ENCODE assay signal across 14 cellular contexts in the genomic region with DNA sequence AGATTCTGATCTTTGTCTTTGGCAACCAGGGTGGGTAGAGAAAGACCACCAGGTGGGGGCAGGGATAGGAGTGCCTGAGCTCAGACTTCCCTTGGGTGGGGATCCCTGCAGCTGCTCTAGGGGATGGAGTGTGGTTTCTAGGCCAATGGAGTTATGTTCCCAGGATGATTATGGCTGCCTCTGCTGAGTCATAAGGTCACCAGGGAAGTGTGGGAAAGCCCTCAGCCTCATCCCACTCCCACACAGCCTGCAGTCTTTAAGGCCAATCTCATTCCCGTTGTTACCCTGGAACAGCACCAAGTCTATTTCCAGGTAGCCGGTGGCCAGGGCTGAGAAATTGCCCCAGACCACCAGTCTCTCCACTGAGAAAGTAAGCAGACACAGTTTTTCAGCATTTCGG.
DNase-seq lines count a peak whose midpoint lies in the region; ATAC-seq and TF ChIP-seq lines count a peak whose summit lies in the region.
"Had no signal": no experiment of that assay in that cellular context is flagged by ENCODE, and none has a peak within 500 bp of the region (broad histone marks: within the 10 kb centered on the region; RNA-seq: fewer than 3 reads in every experiment).

No MANE protein-coding gene starts in this region.

- no peak overlapping the region for H3K9ac ChIP-seq in neural progenitor cell
- H3K9ac ChIP-seq: BLaER1, GM23248 had no signal

- no peak overlapping the region for H3K4me2 ChIP-seq in neural progenitor cell
- H3K4me2 ChIP-seq: BLaER1 had no signal

- H3K9me3 Mint-ChIP-seq in neural progenitor cell: peaks cover 18% of the 10 kb centered on the region
- peaks cover 50% of the 10 kb centered on the region for H3K9me3 Mint-ChIP-seq in activated T-helper 1 cell treated with anti-CD3 and anti-CD28 coated beads, Interleukin-12 subunit alpha, Interleukin-12 subunit beta, Interleukin-2, Interleukin-4 antibody, amounts not matched to agents 30 ng/mL and 10 ng/mL and 1 ng/mL, durations not matched to agents 14 hours and 24 hours and 36 hours
- peaks cover 17 to 41% (median 23%) of the 10 kb centered on the region in 5 donors for H3K9me3 Mint-ChIP-seq in CD8-positive, alpha-beta memory T cell

- H3K27ac ChIP-seq in SJCRH30 (no peak overlapping the region; the same call in 1 of the 2 replicates), neural progenitor cell (no peak overlapping the region), foreskin keratinocyte (no peak overlapping the region)
- H3K27ac ChIP-seq in CD8-positive, alpha-beta memory T cell (ENCODE audit: low read depth, low read length): no peak overlapping the region
- H3K27ac ChIP-seq: BLaER1, GM23248 had no signal

- CTCF ChIA-PET in CD8-positive, alpha-beta memory T cell (lab: Charles Lee): no interaction called here

- H3K9me3 ChIP-seq in SJCRH30 (replicated peaks) (no peaks in the 10 kb centered on the region), neural progenitor cell (ENCODE audit: low read depth) (no peaks in the 10 kb centered on the region)
- no peaks in the 10 kb centered on the region for H3K9me3 ChIP-seq in CD8-positive, alpha-beta memory T cell (ENCODE audit: low read length)
- H3K9me3 ChIP-seq: BLaER1 had no signal

- H3K4me1 ChIP-seq in SJCRH30 (peaks cover 11% of the 10 kb centered on the region), neural progenitor cell (no peaks in the 10 kb centered on the region), foreskin keratinocyte (no peaks in the 10 kb centered on the region)
- H3K4me1 ChIP-seq in CD8-positive, alpha-beta memory T cell (ENCODE audit: insufficient read depth, low read length): no peaks in the 10 kb centered on the region
- H3K4me1 ChIP-seq: BLaER1 had no signal

- H3K4me3 Mint-ChIP-seq in neural progenitor cell: no peak overlapping the region
- H3K4me3 Mint-ChIP-seq in activated T-helper 1 cell treated with anti-CD3 and anti-CD28 coated beads, Interleukin-12 subunit alpha, Interleukin-12 subunit beta, Interleukin-2, Interleukin-4 antibody, amounts not matched to agents 30 ng/mL and 10 ng/mL and 1 ng/mL, durations not matched to agents 14 hours and 24 hours and 36 hours: no peak overlapping the region
- H3K4me3 Mint-ChIP-seq in CD8-positive, alpha-beta memory T cell: no peak overlapping the region
- H3K4me3 Mint-ChIP-seq: CD8-positive, alpha-beta T cell had no signal

- peak overlapping the region; percentile 26 for H2AFZ ChIP-seq in neural progenitor cell (replicated peaks)
- H2AFZ ChIP-seq: GM23248 had no signal

- H3K27me3 ChIP-seq in SJCRH30: no peaks in the 10 kb centered on the region
- H3K27me3 ChIP-seq in neural progenitor cell: no peaks in the 10 kb centered on the region
- H3K27me3 ChIP-seq in CD8-positive, alpha-beta memory T cell (ENCODE audit: insufficient read depth, low read length, poor library complexity, severe bottlenecking): no peaks in the 10 kb centered on the region
- H3K27me3 ChIP-seq in foreskin keratinocyte: no peaks in the 10 kb centered on the region
- H3K27me3 ChIP-seq: BLaER1 had no signal

- H3K4me1 Mint-ChIP-seq in neural progenitor cell: no peaks in the 10 kb centered on the region
- no peaks in the 10 kb centered on the region for H3K4me1 Mint-ChIP-seq in activated T-helper 1 cell treated with anti-CD3 and anti-CD28 coated beads, Interleukin-12 subunit alpha, Interleukin-12 subunit beta, Interleukin-2, Interleukin-4 antibody, amounts not matched to agents 30 ng/mL and 10 ng/mL and 1 ng/mL, durations not matched to agents 14 hours and 24 hours and 36 hours (ENCODE audit: low read depth)
- no peaks in the 10 kb centered on the region for H3K4me1 Mint-ChIP-seq in CD8-positive, alpha-beta memory T cell

- ATAC-seq in foreskin keratinocyte: no peak
- ATAC-seq: CD8-positive, alpha-beta T cell had no signal

- POLR2A ChIA-PET in CD8-positive, alpha-beta memory T cell (lab: Charles Lee): no interaction called here

- H3K27ac Mint-ChIP-seq in neural progenitor cell: no peak overlapping the region
- H3K27ac Mint-ChIP-seq in activated T-helper 1 cell treated with anti-CD3 and anti-CD28 coated beads, Interleukin-12 subunit alpha, Interleukin-12 subunit beta, Interleukin-2, Interleukin-4 antibody, amounts not matched to agents 30 ng/mL and 10 ng/mL and 1 ng/mL, durations not matched to agents 14 hours and 24 hours and 36 hours: no peak overlapping the region
- no peak overlapping the region for H3K27ac Mint-ChIP-seq in CD8-positive, alpha-beta memory T cell
- H3K27ac Mint-ChIP-seq: CD8-positive, alpha-beta T cell had no signal

- peaks cover 2% of the 10 kb centered on the region for H3K27me3 Mint-ChIP-seq in neural progenitor cell (ENCODE audit: insufficient read depth, low read depth)
- no peaks in the 10 kb centered on the region for H3K27me3 Mint-ChIP-seq in activated T-helper 1 cell treated with anti-CD3 and anti-CD28 coated beads, Interleukin-12 subunit alpha, Interleukin-12 subunit beta, Interleukin-2, Interleukin-4 antibody, amounts not matched to agents 30 ng/mL and 10 ng/mL and 1 ng/mL, durations not matched to agents 14 hours and 24 hours and 36 hours (ENCODE audit: insufficient read depth)
- no peaks in the 10 kb centered on the region for H3K27me3 Mint-ChIP-seq in CD8-positive, alpha-beta memory T cell

- no peak for TF ChIP-seq CTCF in fibroblast of pulmonary artery (IDR thresholded peaks at IDR 0.05; ENCODE audit: low read length, missing control alignments)
- TF ChIP-seq CTCF in neural progenitor cell (IDR thresholded peaks at IDR 0.05): no peak
- no peak for TF ChIP-seq CTCF in foreskin keratinocyte (conservative IDR thresholded peaks at IDR 0.05)

- H4K20me1 ChIP-seq in neural progenitor cell (ENCODE audit: low read depth): no peaks in the 10 kb centered on the region
- H4K20me1 ChIP-seq: BLaER1 had no signal

- H3F3A ChIP-seq in neural progenitor cell (ENCODE audit: low read depth): no peaks in the 10 kb centered on the region

- intact Hi-C loops in activated T-helper 1 cell treated with anti-CD3 and anti-CD28 coated beads, Interleukin-12 subunit alpha, Interleukin-12 subunit beta, Interleukin-2, Interleukin-4 antibody, amounts not matched to agents 30 ng/mL and 10 ng/mL and 1 ng/mL, durations not matched to agents 14 hours and 24 hours and 36 hours (cut with micrococcal nuclease): no loop called here

- H3K36me3 Mint-ChIP-seq in neural progenitor cell: no peaks in the 10 kb centered on the region
- no peaks in the 10 kb centered on the region for H3K36me3 Mint-ChIP-seq in activated T-helper 1 cell treated with anti-CD3 and anti-CD28 coated beads, Interleukin-12 subunit alpha, Interleukin-12 subunit beta, Interleukin-2, Interleukin-4 antibody, amounts not matched to agents 30 ng/mL and 10 ng/mL and 1 ng/mL, durations not matched to agents 14 hours and 24 hours and 36 hours (ENCODE audit: low read depth)
- H3K36me3 Mint-ChIP-seq in CD8-positive, alpha-beta memory T cell: no peaks in the 10 kb centered on the region
- H3K36me3 Mint-ChIP-seq: CD8-positive, alpha-beta T cell had no signal

- DNase-seq in H4 (ENCODE audit: low spot score) (peak; percentile 19), SJCRH30 (peak; percentile 60 to 69), fibroblast of pulmonary artery (ENCODE audit: low read depth) (peak; percentile 1), neural progenitor cell (ENCODE audit: low spot score) (no peak), SW 1271 (lab: John Stamatoyannopoulos, UW) (no peak), foreskin keratinocyte (no peak)
- no peak for DNase-seq in activated T-helper 1 cell treated with anti-CD3 and anti-CD28 coated beads, Interleukin-12 subunit alpha, Interleukin-12 subunit beta, Interleukin-2, Interleukin-4 antibody, amounts not matched to agents 30 ng/mL and 10 ng/mL and 1 ng/mL, durations not matched to agents 14 hours and 24 hours and 36 hours (ENCODE audit: low spot score)
- no peak for DNase-seq in CD8-positive, alpha-beta memory T cell
- DNase-seq: 8988T; CD8-positive, alpha-beta T cell; COR-L47; GM23248; HCEC 1CT had no signal

- no peaks in the 10 kb centered on the region for H3K79me2 ChIP-seq in neural progenitor cell (ENCODE audit: low read depth)

- H3K4me3 ChIP-seq in SJCRH30 (no peak overlapping the region), fibroblast of pulmonary artery (replicated peaks; ENCODE audit: low read depth, low read length) (no peak overlapping the region), neural progenitor cell (no peak overlapping the region)
- no peak overlapping the region for H3K4me3 ChIP-seq in CD8-positive, alpha-beta memory T cell (ENCODE audit: low read length)
- H3K4me3 ChIP-seq: BLaER1, GM23248 had no signal

- H3K36me3 ChIP-seq in SJCRH30 (no peaks in the 10 kb centered on the region), neural progenitor cell (no peaks in the 10 kb centered on the region)
- no peaks in the 10 kb centered on the region for H3K36me3 ChIP-seq in CD8-positive, alpha-beta memory T cell (ENCODE audit: insufficient read depth, low read length)
- H3K36me3 ChIP-seq: BLaER1 had no signal

Comparison
In these comparisons a context has a peak if more than half of its experiments do, and no peak if none do; other contexts are left out.
1. DNase-seq: peak in H4 (single experiment), SJCRH30 (2 of 2) and fibroblast of pulmonary artery (single experiment); none in neural progenitor cell (single experiment), SW 1271 (0 of 2), activated T-helper 1 cell treated with anti-CD3 and anti-CD28 coated beads, Interleukin-12 subunit alpha, Interleukin-12 subunit beta, Interleukin-2, Interleukin-4 antibody, amounts not matched to agents 30 ng/mL and 10 ng/mL and 1 ng/mL, durations not matched to agents 14 hours and 24 hours and 36 hours (single experiment), CD8-positive, alpha-beta memory T cell (0 of 5) and foreskin keratinocyte (0 of 2).